25 cellular contexts compared by ENCODE assay signal in genomic region chr20:62775206-62775605, GRCh38. TPM values are rescaled to one million over a fixed set of nuclear protein-coding genes. Genes with fewer than 3 reads are reported as not detected.
DNase-seq lines count a peak whose midpoint lies in the region; ATAC-seq and TF ChIP-seq lines count a peak whose summit lies in the region.
"Had no signal": no experiment of that assay in that cellular context is flagged by ENCODE, and none has a peak within 500 bp of the region (broad histone marks: within the 10 kb centered on the region; RNA-seq: fewer than 3 reads in every experiment).

No MANE protein-coding gene starts in this region.

- no peak overlapping the region for H4K8ac ChIP-seq in mesenchymal stem cell (ENCODE audit: low read length)

- H3K27me3 Mint-ChIP-seq in natural killer cell treated with Interleukin-12 subunit alpha and Interleukin-12 subunit beta and Interleukin-15 and Interleukin-18, amount 100 ng/mL, for 72 hours: peaks cover 0 to 2% of the 10 kb centered on the region in 2 donors
- H3K27me3 Mint-ChIP-seq in natural killer cell (ENCODE audit: low read depth in 2 of 2) (no peaks in the 10 kb centered on the region), glutamatergic neuron (ENCODE audit: unreplicated experiment) (peaks cover 16% of the 10 kb centered on the region)
- H3K27me3 Mint-ChIP-seq in activated T-helper 2 cell treated with anti-CD3 and anti-CD28 coated beads, Interferon-gamma antibody, Interleukin-2, Interleukin-4, amounts not matched to agents 10 μg/mL and 5 μg/mL and 100 μg/mL, durations not matched to agents 14 hours and 24 hours and 36 hours (ENCODE audit: low read depth): no peaks in the 10 kb centered on the region
- H3K27me3 Mint-ChIP-seq: IgD-negative memory B cell; stimulated activated naive CD8-positive, alpha-beta T cell treated with anti-CD3 and anti-CD28 coated beads, Interleukin-15, Interleukin-2, amounts not matched to agents 100 ng/mL and 50 ng/mL, for 24 hours had no signal

- H3K4me1 Mint-ChIP-seq in natural killer cell treated with Interleukin-12 subunit alpha and Interleukin-12 subunit beta and Interleukin-15 and Interleukin-18, amount 100 ng/mL, for 72 hours (ENCODE audit: low read depth in 2 of 2): peaks cover 9% of the 10 kb centered on the region in 2 donors
- H3K4me1 Mint-ChIP-seq in natural killer cell (peaks cover 8 to 28% of the 10 kb centered on the region in 2 donors), glutamatergic neuron (ENCODE audit: low read depth, unreplicated experiment) (peaks cover 19% of the 10 kb centered on the region)
- peaks cover 31% of the 10 kb centered on the region for H3K4me1 Mint-ChIP-seq in activated T-helper 2 cell treated with anti-CD3 and anti-CD28 coated beads, Interferon-gamma antibody, Interleukin-2, Interleukin-4, amounts not matched to agents 10 μg/mL and 5 μg/mL and 100 μg/mL, durations not matched to agents 14 hours and 24 hours and 36 hours (ENCODE audit: low read depth)

- no peak overlapping the region for H3K9ac ChIP-seq in mesenchymal stem cell (ENCODE audit: low read length)

- no peak overlapping the region for H2BK12ac ChIP-seq in mesenchymal stem cell (ENCODE audit: low read length in 2 of 2)

- no peak overlapping the region for H3K4me3 ChIP-seq in mesenchymal stem cell (ENCODE audit: insufficient read depth in 1 of 2, low read depth in 1 of 2, low read length in 2 of 2)
- H3K4me3 ChIP-seq: body of pancreas, dorsolateral prefrontal cortex, gastrocnemius medialis, hepatocyte, psoas muscle, uterus had no signal

- H3K27ac ChIP-seq in KOPT-K1 (ENCODE audit: low read depth, low read length, poor library complexity, severe bottlenecking) (peak overlapping the region; percentile 98), mesenchymal stem cell (ENCODE audit: low read length, poor library complexity, severe bottlenecking) (no peak overlapping the region)
- H3K27ac ChIP-seq: dorsolateral prefrontal cortex, gastrocnemius medialis, hepatocyte, psoas muscle, uterus had no signal

- no peak overlapping the region for H3K23ac ChIP-seq in mesenchymal stem cell (ENCODE audit: low read length in 2 of 2)

- no peaks in the 10 kb centered on the region for H3K4me1 ChIP-seq in mesenchymal stem cell (ENCODE audit: control insufficient read depth, insufficient read depth, low read depth, low read length)
- H3K4me1 ChIP-seq: Caco-2, uterus had no signal

- intact Hi-C loops in natural killer cell (cut with micrococcal nuclease): no loop called here
- intact Hi-C loops in activated T-helper 2 cell treated with anti-CD3 and anti-CD28 coated beads, Interferon-gamma antibody, Interleukin-2, Interleukin-4, amounts not matched to agents 10 μg/mL and 5 μg/mL and 100 μg/mL, durations not matched to agents 14 hours and 24 hours and 36 hours (cut with micrococcal nuclease): no loop called here

- H2AK5ac ChIP-seq in mesenchymal stem cell (ENCODE audit: low read length, severe bottlenecking): no peak overlapping the region

- H2AFZ ChIP-seq in mesenchymal stem cell (ENCODE audit: low read depth, low read length): no peak overlapping the region
- H2AFZ ChIP-seq: hepatocyte had no signal

- no peak overlapping the region for H2BK5ac ChIP-seq in mesenchymal stem cell (ENCODE audit: low read depth, low read length, poor library complexity, severe bottlenecking)

- H3K14ac ChIP-seq in mesenchymal stem cell (ENCODE audit: low read length in 2 of 2): no peak overlapping the region

- H2BK15ac ChIP-seq in mesenchymal stem cell (ENCODE audit: low read depth, poor library complexity, severe bottlenecking): no peak overlapping the region

- H3K4me3 Mint-ChIP-seq in natural killer cell treated with Interleukin-12 subunit alpha and Interleukin-12 subunit beta and Interleukin-15 and Interleukin-18, amount 100 ng/mL, for 72 hours: no peak overlapping the region
- H3K4me3 Mint-ChIP-seq in natural killer cell: no peak overlapping the region
- H3K4me3 Mint-ChIP-seq in activated T-helper 2 cell treated with anti-CD3 and anti-CD28 coated beads, Interferon-gamma antibody, Interleukin-2, Interleukin-4, amounts not matched to agents 10 μg/mL and 5 μg/mL and 100 μg/mL, durations not matched to agents 14 hours and 24 hours and 36 hours (ENCODE audit: low read depth): no peak overlapping the region
- no peak overlapping the region for H3K4me3 Mint-ChIP-seq in glutamatergic neuron (ENCODE audit: unreplicated experiment)
- H3K4me3 Mint-ChIP-seq: IgD-negative memory B cell; memory B cell; stimulated activated naive CD8-positive, alpha-beta T cell treated with anti-CD3 and anti-CD28 coated beads, Interleukin-15, Interleukin-2, amounts not matched to agents 100 ng/mL and 50 ng/mL, for 24 hours had no signal

- H2BK120ac ChIP-seq in mesenchymal stem cell (ENCODE audit: low read depth, low read length): no peak overlapping the region

- H3K27ac Mint-ChIP-seq in natural killer cell treated with Interleukin-12 subunit alpha and Interleukin-12 subunit beta and Interleukin-15 and Interleukin-18, amount 100 ng/mL, for 72 hours: peak overlapping the region; percentile 29 to 92
- H3K27ac Mint-ChIP-seq in natural killer cell (peak overlapping the region in 1 of 2 donors; percentile 91), glutamatergic neuron (ENCODE audit: unreplicated experiment) (no peak overlapping the region)
- peak overlapping the region; percentile 35 for H3K27ac Mint-ChIP-seq in activated T-helper 2 cell treated with anti-CD3 and anti-CD28 coated beads, Interferon-gamma antibody, Interleukin-2, Interleukin-4, amounts not matched to agents 10 μg/mL and 5 μg/mL and 100 μg/mL, durations not matched to agents 14 hours and 24 hours and 36 hours
- H3K27ac Mint-ChIP-seq: memory B cell had no signal

- no peak overlapping the region for H3K4ac ChIP-seq in mesenchymal stem cell (ENCODE audit: low read depth in 1 of 2, low read length in 2 of 2)

- 88% methylated on average over 9 of the region's 9 CpGs for WGBS in mesenchymal stem cell

- no peak for TF ChIP-seq CTCF in natural killer cell (IDR thresholded peaks at IDR 0.05)
- TF ChIP-seq CTCF in glutamatergic neuron (IDR thresholded peaks at IDR 0.05; ENCODE audit: partially characterized antibody, unreplicated experiment): no peak

- peaks cover 38 to 40% of the 10 kb centered on the region in 2 experiments for H3K27me3 ChIP-seq in mesenchymal stem cell (ENCODE audit: control insufficient read depth in 1 of 2, insufficient read depth in 1 of 2, low read length in 2 of 2)
- H3K27me3 ChIP-seq: body of pancreas, hepatocyte, uterus had no signal

- DNase-seq in natural killer cell treated with Interleukin-12 subunit alpha and Interleukin-12 subunit beta and Interleukin-15 and Interleukin-18, amount 100 ng/mL, for 72 hours (ENCODE audit: low spot score): no peak
- DNase-seq in natural killer cell: no peak
- DNase-seq in activated T-helper 2 cell treated with anti-CD3 and anti-CD28 coated beads, Interferon-gamma antibody, Interleukin-2, Interleukin-4, amounts not matched to agents 10 μg/mL and 5 μg/mL and 100 μg/mL, durations not matched to agents 14 hours and 24 hours and 36 hours (ENCODE audit: low spot score): no peak
- DNase-seq in glutamatergic neuron: no peak
- DNase-seq in mesenchymal stem cell: no peak
- DNase-seq: activated CD4-positive, alpha-beta T cell treated with anti-CD3 and anti-CD28 coated beads for 1 hour; body of pancreas; Caco-2; dorsolateral prefrontal cortex; gastrocnemius medialis; left cardiac atrium; NCI-H2029 treated with DMSO at 0.1 percent for 48 hours; NCI-H526 treated with DMSO at 0.1 percent for 48 hours; nucleus accumbens; psoas muscle; T-helper 1 cell; uterus had no signal

- no peak overlapping the region for H3K4me2 ChIP-seq in mesenchymal stem cell (ENCODE audit: low read length, poor library complexity, severe bottlenecking)
- H3K4me2 ChIP-seq: hepatocyte had no signal

- no peak for ATAC-seq in natural killer cell treated with Interleukin-12 subunit alpha and Interleukin-12 subunit beta and Interleukin-15 and Interleukin-18, amount 100 ng/mL, for 72 hours
- ATAC-seq in natural killer cell (no peak), HG03039 (IDR thresholded peaks at IDR 0.05; ENCODE audit: unreplicated experiment) (no peak)
- ATAC-seq: body of pancreas, gastrocnemius medialis, left cardiac atrium, Panc1, psoas muscle had no signal

- H3K18ac ChIP-seq in mesenchymal stem cell (ENCODE audit: low read depth in 1 of 2, low read length in 2 of 2): no peak overlapping the region

- H3K36me3 Mint-ChIP-seq in natural killer cell treated with Interleukin-12 subunit alpha and Interleukin-12 subunit beta and Interleukin-15 and Interleukin-18, amount 100 ng/mL, for 72 hours: no peaks in the 10 kb centered on the region
- H3K36me3 Mint-ChIP-seq in natural killer cell (no peaks in the 10 kb centered on the region), glutamatergic neuron (ENCODE audit: unreplicated experiment) (no peaks in the 10 kb centered on the region)
- H3K36me3 Mint-ChIP-seq in activated T-helper 2 cell treated with anti-CD3 and anti-CD28 coated beads, Interferon-gamma antibody, Interleukin-2, Interleukin-4, amounts not matched to agents 10 μg/mL and 5 μg/mL and 100 μg/mL, durations not matched to agents 14 hours and 24 hours and 36 hours (ENCODE audit: low read depth): no peaks in the 10 kb centered on the region
- H3K36me3 Mint-ChIP-seq: IgD-negative memory B cell, memory B cell had no signal

- H3K36me3 ChIP-seq in KOPT-K1 (ENCODE audit: insufficient read depth, low read length): no peaks in the 10 kb centered on the region
- no peaks in the 10 kb centered on the region for H3K36me3 ChIP-seq in mesenchymal stem cell (ENCODE audit: control insufficient read depth in 1 of 2, insufficient read depth in 2 of 2, low read depth in 1 of 2, low read length in 2 of 2)
- H3K36me3 ChIP-seq: gastrocnemius medialis, uterus had no signal

- H3K9me3 ChIP-seq in KOPT-K1 (ENCODE audit: insufficient read depth, low read length, poor library complexity, severe bottlenecking): no peaks in the 10 kb centered on the region
- no peaks in the 10 kb centered on the region for H3K9me3 ChIP-seq in mesenchymal stem cell (ENCODE audit: control insufficient read depth, low read length)
- H3K9me3 ChIP-seq: body of pancreas, gastrocnemius medialis, psoas muscle, uterus had no signal

- no peaks in the 10 kb centered on the region for H3K9me3 Mint-ChIP-seq in natural killer cell treated with Interleukin-12 subunit alpha and Interleukin-12 subunit beta and Interleukin-15 and Interleukin-18, amount 100 ng/mL, for 72 hours
- H3K9me3 Mint-ChIP-seq in natural killer cell (no peaks in the 10 kb centered on the region), glutamatergic neuron (ENCODE audit: unreplicated experiment) (peaks cover 12% of the 10 kb centered on the region)
- no peaks in the 10 kb centered on the region for H3K9me3 Mint-ChIP-seq in activated T-helper 2 cell treated with anti-CD3 and anti-CD28 coated beads, Interferon-gamma antibody, Interleukin-2, Interleukin-4, amounts not matched to agents 10 μg/mL and 5 μg/mL and 100 μg/mL, durations not matched to agents 14 hours and 24 hours and 36 hours
- H3K9me3 Mint-ChIP-seq: IgD-negative memory B cell; memory B cell; stimulated activated naive CD8-positive, alpha-beta T cell treated with anti-CD3 and anti-CD28 coated beads, Interleukin-15, Interleukin-2, amounts not matched to agents 100 ng/mL and 50 ng/mL, for 24 hours had no signal

- no peak overlapping the region for H4K91ac ChIP-seq in mesenchymal stem cell (ENCODE audit: low read length)

- H3K79me1 ChIP-seq in mesenchymal stem cell (replicated peaks; ENCODE audit: low read length, poor library complexity, severe bottlenecking): no peaks in the 10 kb centered on the region

RNA-seq across cellular contexts. Expression of gene MRGBP, which starts 21.1 kb away (rescaled TPM):
- 10 to 100 TPM; 14.4 to 19.3 TPM for total RNA-seq in natural killer cell treated with Interleukin-12 subunit alpha and Interleukin-12 subunit beta and Interleukin-15 and Interleukin-18, amount 100 ng/mL, for 72 hours
- total RNA-seq in natural killer cell (10 to 100 TPM in 2 of 3 donors, 1 to 10 TPM in 1; 8.3 to 12.8 (median 10.0) TPM), glutamatergic neuron (ENCODE audit: unreplicated experiment) (15.6 TPM)
- 17.9 and 18.2 TPM in 2 replicates for total RNA-seq in activated T-helper 2 cell treated with anti-CD3 and anti-CD28 coated beads, Interferon-gamma antibody, Interleukin-2, Interleukin-4, amounts not matched to agents 10 μg/mL and 5 μg/mL and 100 μg/mL, durations not matched to agents 14 hours and 24 hours and 36 hours
- polyA plus RNA-seq in mesenchymal stem cell (2013, experiment 1 of 2): 14.2 TPM
- polyA plus RNA-seq in mesenchymal stem cell (2013, experiment 2 of 2): 14.5 TPM

RNA-seq across cellular contexts. Expression of gene OGFR, which starts 29.4 kb away (rescaled TPM):
- total RNA-seq in natural killer cell treated with Interleukin-12 subunit alpha and Interleukin-12 subunit beta and Interleukin-15 and Interleukin-18, amount 100 ng/mL, for 72 hours: 10 to 100 TPM; 75.9 to 88.7 TPM
- 10 to 100 TPM; 71.0 to 84.0 (median 83.0) TPM for total RNA-seq in natural killer cell
- total RNA-seq in activated T-helper 2 cell treated with anti-CD3 and anti-CD28 coated beads, Interferon-gamma antibody, Interleukin-2, Interleukin-4, amounts not matched to agents 10 μg/mL and 5 μg/mL and 100 μg/mL, durations not matched to agents 14 hours and 24 hours and 36 hours: 54.3 and 55.7 TPM in 2 replicates
- 70.5 TPM for total RNA-seq in glutamatergic neuron (ENCODE audit: unreplicated experiment)
- 28.3 TPM for polyA plus RNA-seq in mesenchymal stem cell (2013, experiment 1 of 2)
- polyA plus RNA-seq in mesenchymal stem cell (2013, experiment 2 of 2): 27.4 TPM

RNA-seq across cellular contexts. Expression of gene COL9A3, which starts 41.6 kb away (rescaled TPM):
- not detected for total RNA-seq in natural killer cell treated with Interleukin-12 subunit alpha and Interleukin-12 subunit beta and Interleukin-15 and Interleukin-18, amount 100 ng/mL, for 72 hours
- total RNA-seq in natural killer cell (1 to 10 TPM in 1 of 3 donors, not detected in 2; 1.9 TPM), glutamatergic neuron (ENCODE audit: unreplicated experiment) (78.7 TPM)
- 0.27 and 0.32 TPM in 2 replicates for total RNA-seq in activated T-helper 2 cell treated with anti-CD3 and anti-CD28 coated beads, Interferon-gamma antibody, Interleukin-2, Interleukin-4, amounts not matched to agents 10 μg/mL and 5 μg/mL and 100 μg/mL, durations not matched to agents 14 hours and 24 hours and 36 hours
- 0.79 TPM for polyA plus RNA-seq in mesenchymal stem cell (2013, experiment 1 of 2)
- polyA plus RNA-seq in mesenchymal stem cell (2013, experiment 2 of 2): 0.44 TPM
- total RNA-seq: H4 had no signal

Comparison
In these comparisons a context has a peak if more than half of its experiments do, and no peak if none do; other contexts are left out.
1. RNA of gene COL9A3, which starts 41.6 kb away (total RNA-seq): 78.7 TPM in glutamatergic neuron (single experiment); 0.27 to 0.32 TPM in activated T-helper 2 cell treated with anti-CD3 and anti-CD28 coated beads, Interferon-gamma antibody, Interleukin-2, Interleukin-4, amounts not matched to agents 10 μg/mL and 5 μg/mL and 100 μg/mL, durations not matched to agents 14 hours and 24 hours and 36 hours, 1.9 TPM in natural killer cell and not detected in natural killer cell treated with Interleukin-12 subunit alpha and Interleukin-12 subunit beta and Interleukin-15 and Interleukin-18, amount 100 ng/mL, for 72 hours; every median in the first group is over 10 times any median in the second.